In genomic region chr10:123086281-123086680, GRCh38 we compare ENCODE assay signal across 32 cellular contexts. TPM values are rescaled to one million over a fixed set of nuclear protein-coding genes. Genes with fewer than 3 reads are reported as not detected.
"Had no signal": no experiment of that assay in that cellular context is flagged by ENCODE, and none has a peak within 500 bp of the region (broad histone marks: within the 10 kb centered on the region; RNA-seq: fewer than 3 reads in every experiment).

No MANE protein-coding gene starts in this region.

- H3K79me2 ChIP-seq: parathyroid adenoma had no signal

- DNase-seq: natural killer cell; occipital lobe; ovary; psoas muscle; right cardiac atrium; spleen; stimulated activated CD4-positive, alpha-beta T cell treated with anti-CD3 and anti-CD28 coated beads, Interleukin-12 subunit alpha, Interleukin-12 subunit beta, amount 100 ng/mL, for 4 hours; stimulated activated CD4-positive, alpha-beta T cell treated with anti-CD3 and anti-CD28 coated beads, Interleukin-1b, Interleukin-23, amount 100 ng/mL, for 48 hours; stimulated activated CD4-positive, alpha-beta T cell treated with anti-CD3 and anti-CD28 coated beads, Interleukin-4, amount 100 ng/mL, for 1 hour; stimulated activated CD4-positive, alpha-beta T cell treated with anti-CD3 and anti-CD28 coated beads, Interleukin-4, amount 100 ng/mL, for 4 hours; stimulated activated CD8-positive, alpha-beta memory T cell treated with anti-CD3 and anti-CD28 coated beads, Interleukin-4, amount 100 ng/mL, for 48 hours; stimulated activated naive CD4-positive, alpha-beta T cell; stimulated activated naive CD8-positive, alpha-beta T cell treated with anti-CD3 and anti-CD28 coated beads, Interleukin-15, amount 100 ng/mL, for 72 hours; stimulated activated naive CD8-positive, alpha-beta T cell treated with anti-CD3 and anti-CD28 coated beads, Interleukin-15, Interleukin-2, amounts not matched to agents 100 U/mL and 50 U/mL, for 24 hours; substantia nigra; testis; tibial artery; transverse colon; upper lobe of right lung; uterus had no signal

- H3K36me3 ChIP-seq: neural progenitor cell, ovary, spleen, suprapubic skin, tibial artery, transverse colon, upper lobe of right lung, uterus had no signal

- H3K9ac ChIP-seq: neural progenitor cell, parathyroid adenoma had no signal

- H3K27ac ChIP-seq: neural progenitor cell, ovary, parathyroid adenoma, psoas muscle, skin epidermis, spleen, suprapubic skin, testis, tibial artery, transverse colon, upper lobe of right lung, uterus had no signal

- H3K27me3 ChIP-seq: neural progenitor cell, ovary, testis, transverse colon, uterus had no signal

- ATAC-seq: natural killer cell; psoas muscle; right cardiac atrium; sciatic nerve; stimulated activated naive CD8-positive, alpha-beta T cell treated with anti-CD3 and anti-CD28 coated beads, Interleukin-15, amount 100 ng/mL, for 72 hours; stimulated activated naive CD8-positive, alpha-beta T cell treated with anti-CD3 and anti-CD28 coated beads, Interleukin-15, Interleukin-2, amounts not matched to agents 100 U/mL and 50 U/mL, for 24 hours; upper lobe of right lung had no signal

- H3K4me1 ChIP-seq: parathyroid adenoma, psoas muscle, spleen, suprapubic skin, testis, tibial artery, transverse colon, upper lobe of right lung, uterus had no signal

- H3K4me3 ChIP-seq: neural progenitor cell, ovary, psoas muscle, skin epidermis, smooth muscle cell, spleen, suprapubic skin, testis, tibial artery, transverse colon, upper lobe of right lung, uterus had no signal

- H3K9me3 ChIP-seq: ovary, psoas muscle, spleen, suprapubic skin, testis, tibial artery, transverse colon, upper lobe of right lung, uterus had no signal

- H2AFZ ChIP-seq: neural progenitor cell, parathyroid adenoma had no signal

- H3K4me2 ChIP-seq: smooth muscle cell had no signal

RNA-seq across cellular contexts. Expression of gene HMX3, which starts 49.5 kb away (rescaled TPM):
- total RNA-seq: occipital lobe, osteoblast, progenitor cell of endocrine pancreas, psoas muscle, renal cortical epithelial cell, right cardiac atrium, sciatic nerve, smooth muscle cell, spleen, suprapubic skin, upper lobe of right lung, urinary bladder, uterus had no signal
- polyA plus RNA-seq: neural cell, ovary, psoas muscle, right cardiac atrium, smooth muscle cell, spleen, thymus, urinary bladder had no signal
